Comparison of ENCODE assay signal across 4 cellular contexts in genomic region chr17:22303865-22304264, GRCh38.
"Had no signal": no experiment of that assay in that cellular context is flagged by ENCODE, and none has a peak within 500 bp of the region (broad histone marks: within the 10 kb centered on the region; RNA-seq: fewer than 3 reads in every experiment).

No MANE protein-coding gene starts in this region.

- H3K4me1 Mint-ChIP-seq: GM23338, H9 had no signal

- H3K27ac Mint-ChIP-seq: GM23338, H9 had no signal

- H3K4me3 Mint-ChIP-seq: GM23338, H9 had no signal

- DNase-seq: H9, HCEC 1CT, IMR-90 had no signal
